Comparison of ENCODE assay signal across 1 cellular context in the genomic region with DNA sequence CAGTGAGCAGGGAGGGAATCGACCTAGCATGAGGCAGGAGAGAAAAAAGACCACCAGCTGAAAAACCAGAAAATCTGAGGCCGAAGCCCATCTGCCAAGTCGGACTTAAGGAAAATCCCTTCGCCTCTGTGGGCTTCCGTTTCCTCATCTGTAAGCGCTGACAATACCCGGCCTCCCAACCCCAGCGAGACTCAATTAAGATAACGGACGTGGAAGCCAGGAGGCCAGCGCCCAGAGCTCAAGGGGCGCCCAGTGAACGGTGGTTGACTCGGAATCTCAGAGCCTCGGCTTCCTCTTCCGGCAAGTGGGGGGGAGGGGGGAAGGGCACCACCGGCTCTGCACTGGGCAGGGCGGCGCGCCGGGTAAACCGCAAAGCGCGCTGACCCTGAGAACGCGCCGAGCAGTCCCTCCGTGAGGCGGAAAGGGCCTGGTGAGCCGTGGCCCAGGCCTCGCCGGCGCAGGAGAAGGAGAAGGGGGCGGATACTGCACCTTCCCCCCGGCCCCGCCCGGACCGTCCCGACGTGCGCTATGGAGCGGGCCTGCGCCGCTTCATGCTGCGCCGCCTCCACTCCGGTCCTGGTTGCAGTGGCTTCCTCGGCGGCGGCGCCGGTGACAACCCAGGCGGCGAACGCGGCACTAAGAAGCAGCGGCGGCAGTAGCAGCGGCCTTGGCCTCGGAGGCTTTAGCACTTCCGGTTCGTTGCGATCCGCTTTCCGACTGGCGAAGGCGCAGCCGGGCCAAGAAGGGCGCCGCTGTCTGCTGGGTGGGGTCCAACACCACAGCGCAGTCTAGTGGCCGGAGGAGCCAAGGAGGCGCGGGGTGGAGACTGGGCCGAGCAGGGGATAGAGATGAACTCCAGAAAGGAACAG.
TF ChIP-seq lines count a peak whose summit lies in the region.

TSS of gene DPP8 (minus strand) at position 693 of the 869 bp plus-strand sequence. CDS start 5,136 bp downstream, outside the sequence.

TF ChIP-seq in HepG2, 621 proteins besides CTCF, POLR2A, EP300 and RAD21 (continued from another document and continues in another):
- TF ChIP-seq, protein P1, sequence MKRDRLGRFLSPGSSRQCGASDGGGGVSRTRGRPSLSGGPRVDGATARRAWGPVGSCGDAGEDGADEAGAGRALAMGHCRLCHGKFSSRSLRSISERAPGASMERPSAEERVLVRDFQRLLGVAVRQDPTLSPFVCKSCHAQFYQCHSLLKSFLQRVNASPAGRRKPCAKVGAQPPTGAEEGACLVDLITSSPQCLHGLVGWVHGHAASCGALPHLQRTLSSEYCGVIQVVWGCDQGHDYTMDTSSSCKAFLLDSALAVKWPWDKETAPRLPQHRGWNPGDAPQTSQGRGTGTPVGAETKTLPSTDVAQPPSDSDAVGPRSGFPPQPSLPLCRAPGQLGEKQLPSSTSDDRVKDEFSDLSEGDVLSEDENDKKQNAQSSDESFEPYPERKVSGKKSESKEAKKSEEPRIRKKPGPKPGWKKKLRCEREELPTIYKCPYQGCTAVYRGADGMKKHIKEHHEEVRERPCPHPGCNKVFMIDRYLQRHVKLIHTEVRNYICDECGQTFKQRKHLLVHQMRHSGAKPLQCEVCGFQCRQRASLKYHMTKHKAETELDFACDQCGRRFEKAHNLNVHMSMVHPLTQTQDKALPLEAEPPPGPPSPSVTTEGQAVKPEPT (CRISPR knock-in tag; IDR thresholded peaks at IDR 0.05; ENCODE audit: low read depth), result peak; percentile 96
- TF ChIP-seq ZNF652 (CRISPR knock-in tag; IDR thresholded peaks at IDR 0.05; ENCODE audit: borderline replicate concordance, low read depth) (no peak), ARID4A (CRISPR knock-in tag; IDR thresholded peaks at IDR 0.05; ENCODE audit: borderline replicate concordance) (peak; percentile 97; the same call in 1 of the 2 replicates), ARID2 (CRISPR knock-in tag; IDR thresholded peaks at IDR 0.05; ENCODE audit: borderline replicate concordance) (no peak), CREB3 (CRISPR knock-in tag; IDR thresholded peaks at IDR 0.05) (no peak), ZNF263 (CRISPR knock-in tag; IDR thresholded peaks at IDR 0.05) (0 out of 2 replicates have a peak, but pooled peaks have one; percentile 27), NR2C2 (CRISPR knock-in tag; IDR thresholded peaks at IDR 0.05; ENCODE audit: borderline replicate concordance) (peak; percentile 100), ZNF609 (CRISPR knock-in tag; IDR thresholded peaks at IDR 0.05; ENCODE audit: borderline replicate concordance) (peak; percentile 67), FOSL1 (CRISPR knock-in tag; IDR thresholded peaks at IDR 0.05; ENCODE audit: borderline replicate concordance) (no peak), HMG20A (CRISPR knock-in tag; IDR thresholded peaks at IDR 0.05; ENCODE audit: borderline replicate concordance) (peak; percentile 37; the same call in 1 of the 2 replicates), TGIF2 (CRISPR knock-in tag; IDR thresholded peaks at IDR 0.05) (peak; percentile 99), ZSCAN20 (CRISPR knock-in tag; IDR thresholded peaks at IDR 0.05; ENCODE audit: borderline replicate concordance) (peak; percentile 61; the same call in 1 of the 2 replicates), ZNF234 (CRISPR knock-in tag; conservative IDR thresholded peaks at IDR 0.05) (0 out of 2 replicates have a peak, but pooled peaks have one; percentile 37), MAFK (conservative IDR thresholded peaks at IDR 0.05 in 1 of 2, IDR thresholded peaks at IDR 0.05 in 1 of 2; ENCODE audit: low read length in 2 of 2) (no peak), ZNF800 (CRISPR knock-in tag; IDR thresholded peaks at IDR 0.05) (0 out of 2 replicates have a peak, but pooled peaks have one; percentile 24), U2AF1 (optimal IDR thresholded peaks at IDR 0.05; ENCODE audit: low read depth, low read length) (peak; percentile 43), ZNF775 (CRISPR knock-in tag; IDR thresholded peaks at IDR 0.05; ENCODE audit: borderline replicate concordance) (peak; percentile 78; the same call in 1 of the 2 replicates), ZNF660 (CRISPR knock-in tag; IDR thresholded peaks at IDR 0.05; ENCODE audit: borderline replicate concordance, low read depth) (no peak), ZNF264 (CRISPR knock-in tag; IDR thresholded peaks at IDR 0.05) (peak; percentile 74), BHLHE40 (IDR thresholded peaks at IDR 0.05; ENCODE audit: low read length) (no peak), ZNF615 (CRISPR knock-in tag; IDR thresholded peaks at IDR 0.05; ENCODE audit: borderline replicate concordance) (no peak), ZNF720 (CRISPR knock-in tag; IDR thresholded peaks at IDR 0.05) (no peak), ZNF672 (CRISPR knock-in tag; IDR thresholded peaks at IDR 0.05) (peak; percentile 36; the same call in 1 of the 2 replicates)
- TF ChIP-seq, protein P2, sequence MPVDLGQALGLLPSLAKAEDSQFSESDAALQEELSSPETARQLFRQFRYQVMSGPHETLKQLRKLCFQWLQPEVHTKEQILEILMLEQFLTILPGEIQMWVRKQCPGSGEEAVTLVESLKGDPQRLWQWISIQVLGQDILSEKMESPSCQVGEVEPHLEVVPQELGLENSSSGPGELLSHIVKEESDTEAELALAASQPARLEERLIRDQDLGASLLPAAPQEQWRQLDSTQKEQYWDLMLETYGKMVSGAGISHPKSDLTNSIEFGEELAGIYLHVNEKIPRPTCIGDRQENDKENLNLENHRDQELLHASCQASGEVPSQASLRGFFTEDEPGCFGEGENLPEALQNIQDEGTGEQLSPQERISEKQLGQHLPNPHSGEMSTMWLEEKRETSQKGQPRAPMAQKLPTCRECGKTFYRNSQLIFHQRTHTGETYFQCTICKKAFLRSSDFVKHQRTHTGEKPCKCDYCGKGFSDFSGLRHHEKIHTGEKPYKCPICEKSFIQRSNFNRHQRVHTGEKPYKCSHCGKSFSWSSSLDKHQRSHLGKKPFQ (CRISPR knock-in tag; IDR thresholded peaks at IDR 0.05; ENCODE audit: insufficient replicate concordance), result peak; percentile 49
- TF ChIP-seq, protein P3, sequence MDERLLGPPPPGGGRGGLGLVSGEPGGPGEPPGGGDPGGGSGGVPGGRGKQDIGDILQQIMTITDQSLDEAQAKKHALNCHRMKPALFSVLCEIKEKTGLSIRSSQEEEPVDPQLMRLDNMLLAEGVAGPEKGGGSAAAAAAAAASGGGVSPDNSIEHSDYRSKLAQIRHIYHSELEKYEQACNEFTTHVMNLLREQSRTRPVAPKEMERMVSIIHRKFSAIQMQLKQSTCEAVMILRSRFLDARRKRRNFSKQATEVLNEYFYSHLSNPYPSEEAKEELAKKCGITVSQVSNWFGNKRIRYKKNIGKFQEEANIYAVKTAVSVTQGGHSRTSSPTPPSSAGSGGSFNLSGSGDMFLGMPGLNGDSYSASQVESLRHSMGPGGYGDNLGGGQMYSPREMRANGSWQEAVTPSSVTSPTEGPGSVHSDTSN (CRISPR knock-in tag; IDR thresholded peaks at IDR 0.05), result no peak
- TF ChIP-seq, protein P4, sequence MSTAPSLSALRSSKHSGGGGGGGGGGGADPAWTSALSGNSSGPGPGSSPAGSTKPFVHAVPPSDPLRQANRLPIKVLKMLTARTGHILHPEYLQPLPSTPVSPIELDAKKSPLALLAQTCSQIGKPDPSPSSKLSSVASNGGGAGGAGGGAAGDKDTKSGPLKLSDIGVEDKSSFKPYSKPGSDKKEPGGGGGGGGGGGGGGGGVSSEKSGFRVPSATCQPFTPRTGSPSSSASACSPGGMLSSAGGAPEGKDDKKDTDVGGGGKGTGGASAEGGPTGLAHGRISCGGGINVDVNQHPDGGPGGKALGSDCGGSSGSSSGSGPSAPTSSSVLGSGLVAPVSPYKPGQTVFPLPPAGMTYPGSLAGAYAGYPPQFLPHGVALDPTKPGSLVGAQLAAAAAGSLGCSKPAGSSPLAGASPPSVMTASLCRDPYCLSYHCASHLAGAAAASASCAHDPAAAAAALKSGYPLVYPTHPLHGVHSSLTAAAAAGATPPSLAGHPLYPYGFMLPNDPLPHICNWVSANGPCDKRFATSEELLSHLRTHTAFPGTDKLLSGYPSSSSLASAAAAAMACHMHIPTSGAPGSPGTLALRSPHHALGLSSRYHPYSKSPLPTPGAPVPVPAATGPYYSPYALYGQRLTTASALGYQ (CRISPR knock-in tag; IDR thresholded peaks at IDR 0.05), result peak; percentile 56; the same call in 1 of the 2 replicates
